In the genomic region with DNA sequence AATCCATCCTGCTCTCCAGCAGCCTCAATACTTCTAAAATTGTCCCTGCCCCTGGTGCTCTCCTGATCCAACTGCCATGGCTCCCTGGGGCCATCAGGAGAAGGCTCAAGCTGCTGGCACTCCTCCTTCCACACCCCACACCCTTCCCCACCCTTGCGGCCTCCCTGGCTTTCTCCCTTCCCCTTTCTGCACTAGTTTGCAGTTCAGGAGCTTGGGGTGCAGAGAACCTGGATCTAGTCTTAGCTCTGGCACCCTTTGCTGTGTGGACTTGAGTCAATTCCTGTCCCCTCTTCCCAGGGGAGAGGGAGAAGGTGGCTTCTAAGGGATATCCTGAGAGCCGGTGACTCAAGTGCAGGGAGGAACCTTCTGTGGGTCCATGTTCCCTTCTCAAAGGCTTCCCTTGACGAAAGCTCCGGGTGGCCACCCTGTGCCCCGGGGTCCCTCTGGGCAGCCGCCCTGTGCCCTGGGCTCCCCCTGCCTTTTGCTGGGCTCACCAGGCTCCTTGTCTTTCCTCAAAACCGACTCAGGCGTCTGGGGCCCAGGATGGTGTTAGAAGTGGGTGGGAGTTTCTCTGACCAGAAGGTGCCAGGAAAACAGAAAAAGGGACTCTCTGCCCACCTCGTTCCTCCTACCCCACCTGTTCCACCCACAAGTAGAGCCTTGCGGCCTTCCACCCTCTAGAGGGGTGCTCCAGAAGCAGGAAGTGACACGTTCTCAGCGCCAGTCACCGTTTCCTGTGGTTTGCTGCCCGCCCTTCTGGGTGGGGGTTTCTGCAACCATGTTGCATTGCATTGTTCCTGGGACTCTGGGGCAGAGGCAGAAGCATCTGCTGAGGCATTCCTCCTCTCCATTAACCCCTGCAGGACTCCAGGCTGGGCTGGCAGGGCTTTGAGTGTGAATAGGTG, we compare ENCODE assay signal across 9 cellular contexts. TPM values are rescaled to one million over a fixed set of nuclear protein-coding genes. Genes with fewer than 3 reads are reported as not detected.
DNase-seq lines count a peak whose midpoint lies in the region; ATAC-seq and TF ChIP-seq lines count a peak whose summit lies in the region.
"Had no signal": no experiment of that assay in that cellular context is flagged by ENCODE, and none has a peak within 500 bp of the region (broad histone marks: within the 10 kb centered on the region; RNA-seq: fewer than 3 reads in every experiment).

No MANE protein-coding gene starts in this region.

- H3K23ac ChIP-seq in trophoblast cell (ENCODE audit: low read length), result no peak overlapping the region

- H3K4me1 Mint-ChIP-seq in IgD-negative memory B cell, result peaks cover 42 to 53% (median 46%) of the 10 kb centered on the region in 3 donors

- H3K27ac ChIP-seq in dorsolateral prefrontal cortex (peak overlapping the region in 53 of 59 donors; percentile 12 to 99 (median 93)), trophoblast cell (ENCODE audit: low read depth, low read length) (no peak overlapping the region), upper lobe of right lung (peak overlapping the region; percentile 86)

- H3K9ac ChIP-seq in trophoblast cell (ENCODE audit: low read length), result no peak overlapping the region

- WGBS in trophoblast cell (ENCODE audit: extremely low coverage, insufficient coverage, insufficient read length), result no CpG with 5 or more reads among the region's 14 CpGs

- H3K4me3 ChIP-seq in dorsolateral prefrontal cortex (no peak overlapping the region), trophoblast cell (ENCODE audit: low read depth, low read length) (no peak overlapping the region), upper lobe of right lung (peak overlapping the region; percentile 1)

- no peak overlapping the region for H3K18ac ChIP-seq in trophoblast cell (ENCODE audit: low read length)

- H3K27me3 Mint-ChIP-seq in IgD-negative memory B cell, result peaks cover 2% of the 10 kb centered on the region

- peaks cover 6% of the 10 kb centered on the region for H3K9me3 ChIP-seq in trophoblast cell (ENCODE audit: insufficient read depth, low read depth, low read length)
- no peaks in the 10 kb centered on the region for H3K9me3 ChIP-seq in upper lobe of right lung

- ATAC-seq in GM21381 (IDR thresholded peaks at IDR 0.05; ENCODE audit: unreplicated experiment) (peak; percentile 74), upper lobe of right lung (peak; percentile 78)

- H3K36me3 ChIP-seq in trophoblast cell (ENCODE audit: control insufficient read depth in 1 of 2, insufficient read depth in 2 of 2, low read length in 2 of 2) (peaks cover 13 to 14% of the 10 kb centered on the region in 2 experiments), upper lobe of right lung (no peaks in the 10 kb centered on the region)

- no peaks in the 10 kb centered on the region for H3K79me2 ChIP-seq in trophoblast cell (ENCODE audit: control insufficient read depth, insufficient read depth, low read length, poor library complexity)

- no peak overlapping the region for H2AK5ac ChIP-seq in trophoblast cell (ENCODE audit: low read length)

- TF ChIP-seq CTCF in dorsolateral prefrontal cortex (IDR thresholded peaks at IDR 0.05 in 54 of 56, conservative IDR thresholded peaks at IDR 0.05 in 2 of 56; ENCODE audit: low read depth in 1 of 56, partially characterized antibody in 56 of 56) (no peak), upper lobe of right lung (IDR thresholded peaks at IDR 0.05) (no peak)

- no peak overlapping the region for H3K4ac ChIP-seq in trophoblast cell (ENCODE audit: low read depth, low read length)

- H3K4me1 ChIP-seq in trophoblast cell (ENCODE audit: control insufficient read depth in 1 of 2, insufficient read depth in 2 of 2, low read length in 2 of 2) (peaks cover 2 to 3% of the 10 kb centered on the region in 2 experiments), upper lobe of right lung (peaks cover 59% of the 10 kb centered on the region)

- H2BK120ac ChIP-seq in trophoblast cell (ENCODE audit: insufficient read depth, low read length, poor library complexity), result no peak overlapping the region

- H4K12ac ChIP-seq in trophoblast cell (ENCODE audit: low read depth, low read length), result no peak overlapping the region

- H3K27ac Mint-ChIP-seq in IgD-negative memory B cell, result peak overlapping the region; percentile 95 to 99 (median 98)

- DNase-seq in CD1c-positive myeloid dendritic cell (ENCODE audit: extremely low spot score) (peak; percentile 94), dorsolateral prefrontal cortex (no peak), trophoblast cell (peak; percentile 37 to 43), upper lobe of right lung (peak; percentile 84), NCI-H2171 (lab: John Stamatoyannopoulos, UW) (no peak)
- DNase-seq in activated CD4-positive, alpha-beta T cell treated with anti-CD3 and anti-CD28 coated beads for 48 hours, result peak; percentile 90

- no peak overlapping the region for H4K91ac ChIP-seq in trophoblast cell (ENCODE audit: low read depth, low read length)

- no peaks in the 10 kb centered on the region for H3K9me3 Mint-ChIP-seq in IgD-negative memory B cell

- H3K27me3 ChIP-seq in dorsolateral prefrontal cortex (no peaks in the 10 kb centered on the region), trophoblast cell (ENCODE audit: insufficient read depth, low read length) (no peaks in the 10 kb centered on the region), upper lobe of right lung (no peaks in the 10 kb centered on the region)

- no peaks in the 10 kb centered on the region for H3K79me1 ChIP-seq in trophoblast cell (ENCODE audit: low read length)

- H2AFZ ChIP-seq in trophoblast cell (ENCODE audit: insufficient read depth, low read length, poor library complexity), result no peak overlapping the region

- H3K4me3 Mint-ChIP-seq in IgD-negative memory B cell, result peak overlapping the region; percentile 79 to 94 (median 94)

- peaks cover 9% of the 10 kb centered on the region for H3K36me3 Mint-ChIP-seq in IgD-negative memory B cell

- H2BK5ac ChIP-seq in trophoblast cell (ENCODE audit: low read depth, low read length, poor library complexity), result no peak overlapping the region

- intact Hi-C loops in dorsolateral prefrontal cortex (cut with DNase I) (no loop called here), upper lobe of right lung (cut with DNase I) (no loop called here)

- H4K8ac ChIP-seq in trophoblast cell (ENCODE audit: low read depth, low read length), result no peak overlapping the region

- H3K4me2 ChIP-seq in trophoblast cell (ENCODE audit: low read length), result no peak overlapping the region

- H3K14ac ChIP-seq in trophoblast cell (ENCODE audit: low read length), result no peak overlapping the region

- H2BK12ac ChIP-seq in trophoblast cell (ENCODE audit: low read length), result no peak overlapping the region

RNA-seq across cellular contexts. Expression of a gene that starts 15.0 kb away (rescaled TPM):
- polyA plus RNA-seq in IgD-negative memory B cell, result 36.2 TPM
- total RNA-seq in dorsolateral prefrontal cortex (10 to 100 TPM in 75 of 120 experiments, 1 to 10 TPM in 45; 4.1 to 41.0 (median 11.6) TPM), upper lobe of right lung (64.9 TPM)
- polyA plus RNA-seq in trophoblast cell (2013), result 23.0 and 24.6 TPM in 2 replicates

RNA-seq across cellular contexts. Expression of a gene that starts 17.6 kb away (rescaled TPM):
- 0.64 TPM for polyA plus RNA-seq in IgD-negative memory B cell
- total RNA-seq in dorsolateral prefrontal cortex (1 to 10 TPM in 12 of 120 experiments, under 1 TPM in 83, not detected in 25; 0.19 to 3.6 (median 0.52) TPM), upper lobe of right lung (not detected)
- polyA plus RNA-seq in trophoblast cell (2013), result 0.23 and 0.33 TPM in 2 replicates
- polyA plus RNA-seq: keratinocyte had no signal

RNA-seq across cellular contexts. Expression of a gene that starts 39.2 kb away (rescaled TPM):
- polyA plus RNA-seq in IgD-negative memory B cell, result 82.0 TPM
- total RNA-seq in dorsolateral prefrontal cortex (100 to 1,000 TPM in 119 of 120 experiments, 10 to 100 TPM in 1; 76.4 to 215 (median 173) TPM), upper lobe of right lung (163 TPM)
- 489 and 493 TPM in 2 replicates for polyA plus RNA-seq in trophoblast cell (2013)

Comparison
In these comparisons a context has a peak if more than half of its experiments do, and no peak if none do; other contexts are left out.
1. DNase-seq: peak in CD1c-positive myeloid dendritic cell (single experiment), activated CD4-positive, alpha-beta T cell treated with anti-CD3 and anti-CD28 coated beads for 48 hours (single experiment), trophoblast cell (2 of 2) and upper lobe of right lung (single experiment); none in dorsolateral prefrontal cortex (0 of 10) and NCI-H2171 (single experiment).